8 cellular contexts compared by ENCODE assay signal in genomic region chr1:55213885-55214213, GRCh38. TPM values are rescaled to one million over a fixed set of nuclear protein-coding genes. Genes with fewer than 3 reads are reported as not detected.
DNase-seq lines count a peak whose midpoint lies in the region; ATAC-seq and TF ChIP-seq lines count a peak whose summit lies in the region.

No MANE protein-coding gene starts in this region.

- intact Hi-C loops in heart right ventricle (cut with DNase I) (loop anchor here in 6 of 10 donors (5.0 to 10.0 kb wide), 6 partner anchors 42 to 72 kb away; no protein-coding TSS in a partner anchor), left ventricle myocardium superior (cut with micrococcal nuclease) (no loop called here), adrenal gland (cut with DNase I) (no loop called here)

- TF ChIP-seq POLR2A in adrenal gland (IDR thresholded peaks at IDR 0.05): no peak

- H3K27me3 ChIP-seq in heart right ventricle (no peaks in the 10 kb centered on the region), adrenal gland (no peaks in the 10 kb centered on the region), liver (ENCODE audit: control insufficient read depth in 4 of 4, insufficient read depth in 4 of 4, low read length in 3 of 4) (no peaks in the 10 kb centered on the region), thymus (ENCODE audit: control insufficient read depth, insufficient read depth) (no peaks in the 10 kb centered on the region)

- H3K4me1 ChIP-seq in heart right ventricle: peaks cover 2 to 80% (median 74%) of the 10 kb centered on the region in 9 donors
- peaks cover 33 to 51% of the 10 kb centered on the region in 2 donors for H3K4me1 ChIP-seq in adrenal gland (replicated peaks in 1 of 2)
- peaks cover 11 to 42% (median 33%) of the 10 kb centered on the region in 4 donors for H3K4me1 ChIP-seq in liver (ENCODE audit: control insufficient read depth in 4 of 4, insufficient read depth in 4 of 4, low read length in 3 of 4)
- H3K4me1 ChIP-seq in thymus (ENCODE audit: control insufficient read depth, insufficient read depth, low read length): peaks cover 28% of the 10 kb centered on the region

- TF ChIP-seq CTCF in heart right ventricle (IDR thresholded peaks at IDR 0.05) (no peak), adrenal gland (IDR thresholded peaks at IDR 0.05) (no peak), liver (IDR thresholded peaks at IDR 0.05; ENCODE audit: low read depth, low read length, missing input control) (no peak)

- DNase-seq in heart right ventricle (no peak), left ventricle myocardium superior (no peak), adrenal gland (peak in 1 of 7 donors; percentile 22), GM19240 (ENCODE audit: insufficient read length, low spot score) (no peak)

- TF ChIP-seq RAD21 in liver (IDR thresholded peaks at IDR 0.05): no peak

- H3K36me3 ChIP-seq in heart right ventricle (no peaks in the 10 kb centered on the region), adrenal gland (replicated peaks in 1 of 2) (no peaks in the 10 kb centered on the region), liver (ENCODE audit: control insufficient read depth in 4 of 4, insufficient read depth in 3 of 4, low read depth in 1 of 4, low read length in 3 of 4) (no peaks in the 10 kb centered on the region), thymus (ENCODE audit: control insufficient read depth, insufficient read depth) (no peaks in the 10 kb centered on the region)

- 21% methylated on average over 8 of the region's 8 CpGs for WGBS in heart right ventricle, 2 donors
- 24 to 37% (median 28%) methylated on average over 8 of the region's 8 CpGs for WGBS in adrenal gland, 4 donors
- 27% methylated on average over 8 of the region's 8 CpGs for WGBS in liver
- 8% methylated on average over 8 of the region's 8 CpGs for WGBS in thymus

- H3K27ac ChIP-seq in heart right ventricle (peak overlapping the region in 9 of 10 donors; percentile 92 to 99 (median 98)), adrenal gland (peak overlapping the region in 4 of 5 donors; percentile 30 to 96 (median 90)), liver (ENCODE audit: low read depth in 1 of 2, low read length in 2 of 2) (peak overlapping the region in 1 of 2 donors; percentile 35), thymus (ENCODE audit: low read depth) (peak overlapping the region; percentile 83)

- H3K9ac ChIP-seq in liver (ENCODE audit: low read depth in 1 of 2, low read length in 2 of 2): peak overlapping the region; percentile 28 to 65

- H3K9me3 ChIP-seq in heart right ventricle: no peaks in the 10 kb centered on the region
- no peaks in the 10 kb centered on the region for H3K9me3 ChIP-seq in adrenal gland (replicated peaks in 1 of 3)
- H3K9me3 ChIP-seq in liver (ENCODE audit: control insufficient read depth in 4 of 4, low read length in 3 of 4): no peaks in the 10 kb centered on the region
- H3K9me3 ChIP-seq in thymus (ENCODE audit: control insufficient read depth): no peaks in the 10 kb centered on the region

- H3K4me3 ChIP-seq in heart right ventricle (peak overlapping the region; percentile 70 to 96 (median 88)), adrenal gland (peak overlapping the region in 2 of 4 donors; percentile 68 to 94), liver (ENCODE audit: low read depth in 1 of 3, low read length in 3 of 3) (peak overlapping the region; percentile 85 to 96 (median 91)), thymus (ENCODE audit: low read length) (peak overlapping the region; percentile 98)

- ATAC-seq in heart right ventricle: peak in 2 of 8 donors; percentile 2 to 4
- ATAC-seq in left ventricle myocardium superior: no peak
- ATAC-seq in GM21723 (IDR thresholded peaks at IDR 0.05; ENCODE audit: unreplicated experiment): no peak
- no peak for ATAC-seq in GM21529 (IDR thresholded peaks at IDR 0.05; ENCODE audit: unreplicated experiment)

TF ChIP-seq in liver, 16 proteins besides CTCF, POLR2A, EP300 and RAD21:
- TF ChIP-seq REST (IDR thresholded peaks at IDR 0.05) (no peak), GABPA (IDR thresholded peaks at IDR 0.05 in 1 of 2, conservative IDR thresholded peaks at IDR 0.05 in 1 of 2) (no peak), HNF4A (conservative IDR thresholded peaks at IDR 0.05) (no peak), SP1 (IDR thresholded peaks at IDR 0.05) (no peak), ZBTB33 (IDR thresholded peaks at IDR 0.05) (no peak), ATF3 (IDR thresholded peaks at IDR 0.05) (no peak), EGR1 (IDR thresholded peaks at IDR 0.05; ENCODE audit: low read depth in 2 of 2) (no peak), FOXA2 (IDR thresholded peaks at IDR 0.05) (no peak), HNF4G (IDR thresholded peaks at IDR 0.05) (no peak), FOXA1 (IDR thresholded peaks at IDR 0.05) (no peak), NR2F2 (IDR thresholded peaks at IDR 0.05) (no peak), MAX (IDR thresholded peaks at IDR 0.05) (no peak), TAF1 (conservative IDR thresholded peaks at IDR 0.05) (no peak), JUND (IDR thresholded peaks at IDR 0.05) (no peak), RXRA (IDR thresholded peaks at IDR 0.05) (no peak), YY1 (IDR thresholded peaks at IDR 0.05) (no peak)
TF ChIP-seq in liver: peak in this region for 0.

RNA-seq across cellular contexts. Expression of gene USP24, which starts 1.3 kb away (rescaled TPM):
- total RNA-seq in heart right ventricle (10 to 100 TPM; 31.4 to 49.7 (median 42.5) TPM), left ventricle myocardium superior (33.1 TPM), adrenal gland (10 to 100 TPM; 20.8 to 41.9 (median 26.4) TPM), liver (10 to 100 TPM; 33.6 to 75.8 TPM)
- polyA plus RNA-seq in heart right ventricle (10 to 100 TPM in 1 of 2 donors, 1 to 10 TPM in 1; 7.1 to 13.4 TPM), adrenal gland (10 to 100 TPM; 11.3 to 21.1 (median 15.4) TPM), liver (1 to 10 TPM; 7.0 TPM), thymus (17.7 TPM)

Comparison
In these comparisons a context has a peak if more than half of its experiments do, and no peak if none do; other contexts are left out.
1. intact Hi-C loops: an anchor here in heart right ventricle (5.0 to 10.0 kb wide); none called in left ventricle myocardium superior and adrenal gland.